Comparison of ENCODE assay signal across 14 cellular contexts in genomic region chr9:121721770-121722169, GRCh38.
A peak's percentile ranks its signal among the peaks of the same experiment; 100 is the strongest.
DNase-seq lines count a peak whose midpoint lies in the region; TF ChIP-seq lines count a peak whose summit lies in the region.
"Had no signal": no experiment of that assay in that cellular context is flagged by ENCODE, and none has a peak within 500 bp of the region (broad histone marks: within the 10 kb centered on the region; RNA-seq: fewer than 3 reads in every experiment).

No MANE protein-coding gene starts in this region.

- peaks cover 96% of the 10 kb centered on the region for H3K4me1 ChIP-seq in suprapubic skin

- peak overlapping the region in 3 of 5 experiments; percentile 26 to 48 (median 28) for H3K27ac Mint-ChIP-seq in brain
- no peak overlapping the region for H3K27ac Mint-ChIP-seq in Calu3 (ENCODE audit: unreplicated experiment)
- H3K27ac Mint-ChIP-seq: activated CD4-positive, alpha-beta memory T cell treated with anti-CD3 and anti-CD28 coated beads for 36 hours had no signal

- H3K36me3 ChIP-seq in suprapubic skin: no peaks in the 10 kb centered on the region

- H3K36me3 Mint-ChIP-seq in brain (no peaks in the 10 kb centered on the region), Calu3 (ENCODE audit: insufficient read depth, unreplicated experiment) (no peaks in the 10 kb centered on the region)
- H3K36me3 Mint-ChIP-seq: activated CD4-positive, alpha-beta memory T cell treated with anti-CD3 and anti-CD28 coated beads for 36 hours had no signal

- H3K4me1 Mint-ChIP-seq in brain: peaks cover 100% of the 10 kb centered on the region
- H3K4me1 Mint-ChIP-seq in Calu3 (ENCODE audit: low read depth, unreplicated experiment): peaks cover 36% of the 10 kb centered on the region

- no TSS peak for BruUV-seq in Calu3 (replicated peaks; lab: Mats Ljungman, UMichigan)

- intact Hi-C loops in Calu3 (cut with micrococcal nuclease; ENCODE audit: unreplicated experiment): no loop called here

- WGBS in suprapubic skin: 68% methylated on average over 5 of the region's 7 CpGs

- no peak overlapping the region for H3K4me3 Mint-ChIP-seq in brain
- no peak overlapping the region for H3K4me3 Mint-ChIP-seq in Calu3 (ENCODE audit: low read depth, unreplicated experiment)
- H3K4me3 Mint-ChIP-seq: activated CD4-positive, alpha-beta memory T cell treated with anti-CD3 and anti-CD28 coated beads for 36 hours had no signal

- no peaks in the 10 kb centered on the region for H3K27me3 ChIP-seq in suprapubic skin

- no peaks in the 10 kb centered on the region for H3K9me3 ChIP-seq in suprapubic skin

- TF ChIP-seq CTCF in brain (conservative IDR thresholded peaks at IDR 0.05): no peak
- TF ChIP-seq CTCF in suprapubic skin (IDR thresholded peaks at IDR 0.05): no peak
- no peak for TF ChIP-seq CTCF in Calu3 (IDR thresholded peaks at IDR 0.05; ENCODE audit: unreplicated experiment)

- H3K27me3 Mint-ChIP-seq in brain (peaks cover 3% of the 10 kb centered on the region), Calu3 (ENCODE audit: unreplicated experiment) (no peaks in the 10 kb centered on the region)
- H3K27me3 Mint-ChIP-seq: activated CD4-positive, alpha-beta memory T cell treated with anti-CD3 and anti-CD28 coated beads for 36 hours had no signal

- CTCF ChIA-PET in Calu3 (lab: Charles Lee): no interaction called here

- DNase-seq in GM03348 (ENCODE audit: low spot score) (peak; percentile 62), iPS-NIHi11 (ENCODE audit: low spot score) (peak; percentile 34), suprapubic skin (ENCODE audit: low spot score in 2 of 2) (no peak), NCI-H2107 (lab: John Stamatoyannopoulos, UW) (no peak), kidney glomerular epithelial cell (lab: John Stamatoyannopoulos, UW) (no peak), Kasumi-1 (lab: John Stamatoyannopoulos, UW) (no peak), Calu3 (no peak)
- DNase-seq: activated CD4-positive, alpha-beta memory T cell treated with anti-CD3 and anti-CD28 coated beads for 36 hours; activated T-cell treated with anti-CD3 and anti-CD28 coated beads, Interleukin-2, amount 50 U/mL, for 48 hours; glutamatergic neuron; NCI-H446 treated with DMSO at 0.1 percent for 48 hours; stimulated activated naive CD8-positive, alpha-beta T cell treated with anti-CD3 and anti-CD28 coated beads, Interleukin-15, Interleukin-2, amounts not matched to agents 100 U/mL and 50 U/mL, for 24 hours had no signal

- no peak for TF ChIP-seq POLR2A in suprapubic skin (IDR thresholded peaks at IDR 0.05)

- peak overlapping the region; percentile 15 for H3K27ac ChIP-seq in suprapubic skin
- H3K27ac ChIP-seq: parathyroid adenoma had no signal

- TF ChIP-seq EP300 in suprapubic skin (IDR thresholded peaks at IDR 0.05): no peak

- H3K9me3 Mint-ChIP-seq in brain (no peaks in the 10 kb centered on the region), Calu3 (ENCODE audit: low read depth, unreplicated experiment) (no peaks in the 10 kb centered on the region)
- H3K9me3 Mint-ChIP-seq: activated CD4-positive, alpha-beta memory T cell treated with anti-CD3 and anti-CD28 coated beads for 36 hours had no signal

- no peak overlapping the region for H3K4me3 ChIP-seq in suprapubic skin

Comparison
In these comparisons a context has a peak if more than half of its experiments do, and no peak if none do; other contexts are left out.
1. DNase-seq: peak in GM03348 (single experiment) and iPS-NIHi11 (single experiment); none in suprapubic skin (0 of 2), NCI-H2107 (single experiment), kidney glomerular epithelial cell (single experiment), Kasumi-1 (0 of 2) and Calu3 (single experiment).